ENCODE assay signal across 13 cellular contexts in genomic region chr3:39362177-39362576, GRCh38. TPM values are rescaled to one million over a fixed set of nuclear protein-coding genes. Genes with fewer than 3 reads are reported as not detected.
DNase-seq lines count a peak whose midpoint lies in the region; ATAC-seq and TF ChIP-seq lines count a peak whose summit lies in the region.
"Had no signal": no experiment of that assay in that cellular context is flagged by ENCODE, and none has a peak within 500 bp of the region (broad histone marks: within the 10 kb centered on the region; RNA-seq: fewer than 3 reads in every experiment).

No MANE protein-coding gene starts in this region.

- ATAC-seq in central memory CD8-positive, alpha-beta T cell (replicated peaks; ENCODE audit: extremely low read depth, poor library complexity, severe bottlenecking): no peak
- ATAC-seq in HG03139 (IDR thresholded peaks at IDR 0.05; ENCODE audit: unreplicated experiment): no peak
- ATAC-seq: SK-N-SH treated with all-trans-retinoic acid at 6 μM for 48 hours, WTC11 had no signal

- TF ChIP-seq POLR2A in NB4 (IDR thresholded peaks at IDR 0.05; ENCODE audit: extremely low read depth, insufficient read length) (no peak), prostate gland (IDR thresholded peaks at IDR 0.05) (no peak)

- no peaks in the 10 kb centered on the region for H3K4me1 ChIP-seq in prostate gland (replicated peaks)

- H3K27ac ChIP-seq in prostate gland: no peak overlapping the region

- CTCF ChIA-PET in MCF 10A (lab: Yijun Ruan, JAX): interaction anchor here (2.1 kb wide), 1 partner anchor 70 kb away, joined by 7 read pairs; no protein-coding TSS in a partner anchor

- no peaks in the 10 kb centered on the region for H3K27me3 ChIP-seq in prostate gland (replicated peaks; ENCODE audit: insufficient read depth)

- H3K36me3 ChIP-seq in prostate gland: no peaks in the 10 kb centered on the region

- peak overlapping the region; percentile 80 for H3K4me3 Mint-ChIP-seq in activated CD4-positive, alpha-beta T cell treated with anti-CD3 and anti-CD28 coated beads, Interleukin-2, amount 10 ng/mL, durations not matched to agents 24 days and 14 days
- H3K4me3 Mint-ChIP-seq in central memory CD8-positive, alpha-beta T cell: no peak overlapping the region
- no peak overlapping the region for H3K4me3 Mint-ChIP-seq in MCF 10A (ENCODE audit: unreplicated experiment)
- H3K4me3 Mint-ChIP-seq: WTC11 had no signal

- H3K27ac Mint-ChIP-seq in activated CD4-positive, alpha-beta T cell treated with anti-CD3 and anti-CD28 coated beads, Interleukin-2, amount 10 ng/mL, durations not matched to agents 24 days and 14 days: peak overlapping the region; percentile 93
- peak overlapping the region; percentile 25 for H3K27ac Mint-ChIP-seq in central memory CD8-positive, alpha-beta T cell (ENCODE audit: low read depth)
- no peak overlapping the region for H3K27ac Mint-ChIP-seq in MCF 10A (ENCODE audit: low read depth, unreplicated experiment)
- H3K27ac Mint-ChIP-seq: WTC11 had no signal

- peaks cover 11% of the 10 kb centered on the region for H3K36me3 Mint-ChIP-seq in activated CD4-positive, alpha-beta T cell treated with anti-CD3 and anti-CD28 coated beads, Interleukin-2, amount 10 ng/mL, durations not matched to agents 24 days and 14 days (ENCODE audit: low read depth)
- no peaks in the 10 kb centered on the region for H3K36me3 Mint-ChIP-seq in central memory CD8-positive, alpha-beta T cell (ENCODE audit: insufficient read depth)
- H3K36me3 Mint-ChIP-seq in MCF 10A (ENCODE audit: insufficient read depth, unreplicated experiment): no peaks in the 10 kb centered on the region
- H3K36me3 Mint-ChIP-seq: WTC11 had no signal

- H3K4me3 ChIP-seq in NB4 (ENCODE audit: low read depth, low read length) (no peak overlapping the region), prostate gland (no peak overlapping the region)
- H3K4me3 ChIP-seq: skin epidermis had no signal

- no peak for DNase-seq in activated CD4-positive, alpha-beta T cell treated with anti-CD3 and anti-CD28 coated beads, Interleukin-2, amount 10 ng/mL, durations not matched to agents 24 days and 14 days
- no peak for DNase-seq in activated CD4-positive, alpha-beta T cell treated with anti-CD3 and anti-CD28 coated beads for 4 hours
- peak; percentile 38 for DNase-seq in NB4 (ENCODE audit: low read depth)
- no peak for DNase-seq in central memory CD8-positive, alpha-beta T cell (ENCODE audit: low spot score in 2 of 2)
- DNase-seq in prostate gland (ENCODE audit: low spot score): peak; percentile 21
- DNase-seq in SHP77 treated with DMSO at 0.1 percent for 48 hours (lab: John Stamatoyannopoulos, UW): no peak
- DNase-seq in MCF 10A (ENCODE audit: unreplicated experiment): no peak
- DNase-seq: HCEC 1CT, mammary epithelial cell had no signal

- peaks cover 60% of the 10 kb centered on the region for H3K4me1 Mint-ChIP-seq in activated CD4-positive, alpha-beta T cell treated with anti-CD3 and anti-CD28 coated beads, Interleukin-2, amount 10 ng/mL, durations not matched to agents 24 days and 14 days
- H3K4me1 Mint-ChIP-seq in central memory CD8-positive, alpha-beta T cell: peaks cover 39% of the 10 kb centered on the region
- H3K4me1 Mint-ChIP-seq in MCF 10A (ENCODE audit: insufficient read depth, unreplicated experiment): no peaks in the 10 kb centered on the region
- H3K4me1 Mint-ChIP-seq: WTC11 had no signal

- H3K9me3 Mint-ChIP-seq in activated CD4-positive, alpha-beta T cell treated with anti-CD3 and anti-CD28 coated beads, Interleukin-2, amount 10 ng/mL, durations not matched to agents 24 days and 14 days: peaks cover 14% of the 10 kb centered on the region
- no peaks in the 10 kb centered on the region for H3K9me3 Mint-ChIP-seq in central memory CD8-positive, alpha-beta T cell
- no peaks in the 10 kb centered on the region for H3K9me3 Mint-ChIP-seq in MCF 10A (ENCODE audit: unreplicated experiment)

- intact Hi-C loops in activated CD4-positive, alpha-beta T cell treated with anti-CD3 and anti-CD28 coated beads, Interleukin-2, amount 10 ng/mL, durations not matched to agents 24 days and 14 days (cut with micrococcal nuclease): no loop called here
- intact Hi-C loops in prostate gland (cut with DNase I) (no loop called here), MCF 10A (cut with micrococcal nuclease) (no loop called here)

- POLR2A ChIA-PET in MCF 10A (lab: Yijun Ruan, JAX): no interaction called here

- H3K27me3 Mint-ChIP-seq in activated CD4-positive, alpha-beta T cell treated with anti-CD3 and anti-CD28 coated beads, Interleukin-2, amount 10 ng/mL, durations not matched to agents 24 days and 14 days: peaks cover 9% of the 10 kb centered on the region
- H3K27me3 Mint-ChIP-seq in central memory CD8-positive, alpha-beta T cell: no peaks in the 10 kb centered on the region
- H3K27me3 Mint-ChIP-seq in MCF 10A (ENCODE audit: insufficient read depth, unreplicated experiment): peaks cover 48% of the 10 kb centered on the region

- WGBS in prostate gland: 32% methylated on average over 3 of the region's 3 CpGs

- BruUV-seq in MCF 10A (replicated peaks; lab: Mats Ljungman, UMichigan): no TSS peak

- TF ChIP-seq CTCF in NB4 (IDR thresholded peaks at IDR 0.05; ENCODE audit: low read depth, low read length): no peak
- no peak for TF ChIP-seq CTCF in prostate gland (IDR thresholded peaks at IDR 0.05)
- TF ChIP-seq CTCF in MCF 10A (IDR thresholded peaks at IDR 0.05; ENCODE audit: unreplicated experiment): no peak

- H3K9me3 ChIP-seq in prostate gland: no peaks in the 10 kb centered on the region

RNA-seq across cellular contexts. Expression of gene SLC25A38, which starts 21.0 kb away (rescaled TPM):
- 37.8 and 38.2 TPM in 2 replicates for total RNA-seq in activated CD4-positive, alpha-beta T cell treated with anti-CD3 and anti-CD28 coated beads, Interleukin-2, amount 10 ng/mL, durations not matched to agents 24 days and 14 days
- total RNA-seq in prostate gland (10 to 100 TPM; 36.7 to 72.4 TPM), MCF 10A (2022) (37.6 and 45.9 TPM in 2 replicates)

RNA-seq across cellular contexts. Expression of gene CCR8, which starts 32.7 kb away (rescaled TPM):
- 5.7 and 7.5 TPM in 2 replicates for total RNA-seq in activated CD4-positive, alpha-beta T cell treated with anti-CD3 and anti-CD28 coated beads, Interleukin-2, amount 10 ng/mL, durations not matched to agents 24 days and 14 days
- total RNA-seq in prostate gland (not detected), MCF 10A (2022) (not detected in 2 replicates)
- total RNA-seq: mammary epithelial cell had no signal

RNA-seq across cellular contexts. Expression of gene RPSA, which starts 44.3 kb away (rescaled TPM):
- 1,932 and 1,935 TPM in 2 replicates for total RNA-seq in activated CD4-positive, alpha-beta T cell treated with anti-CD3 and anti-CD28 coated beads, Interleukin-2, amount 10 ng/mL, durations not matched to agents 24 days and 14 days
- total RNA-seq in prostate gland (1,000 to 10,000 TPM in 1 of 2 donors, 100 to 1,000 TPM in 1; 732 to 1,080 TPM), MCF 10A (2022) (1,984 and 2,115 TPM in 2 replicates)

Comparison
In these comparisons a context has a peak if more than half of its experiments do, and no peak if none do; other contexts are left out.
1. DNase-seq: peak in NB4 (single experiment) and prostate gland (single experiment); none in activated CD4-positive, alpha-beta T cell treated with anti-CD3 and anti-CD28 coated beads, Interleukin-2, amount 10 ng/mL, durations not matched to agents 24 days and 14 days (single experiment), activated CD4-positive, alpha-beta T cell treated with anti-CD3 and anti-CD28 coated beads for 4 hours (0 of 2), central memory CD8-positive, alpha-beta T cell (0 of 2), SHP77 treated with DMSO at 0.1 percent for 48 hours (single experiment) and MCF 10A (single experiment).